In genomic region chr13:46622918-46623256, GRCh38 we compare ENCODE assay signal across 9 cellular contexts.
DNase-seq lines count a peak whose midpoint lies in the region; ATAC-seq and TF ChIP-seq lines count a peak whose summit lies in the region.
"Had no signal": no experiment of that assay in that cellular context is flagged by ENCODE, and none has a peak within 500 bp of the region (broad histone marks: within the 10 kb centered on the region; RNA-seq: fewer than 3 reads in every experiment).

No MANE protein-coding gene starts in this region.

- no peak overlapping the region for H2AFZ ChIP-seq in fibroblast of lung (ENCODE audit: low read length)

- H3K4me3 ChIP-seq in fibroblast of lung (replicated peaks in 1 of 4; ENCODE audit: control extremely low read depth in 1 of 4, insufficient read depth in 1 of 4, low read depth in 3 of 4, low read length in 4 of 4) (peak overlapping the region in 1 of 4 experiments; percentile 2), psoas muscle (no peak overlapping the region)

- H3K27ac ChIP-seq in fibroblast of lung (ENCODE audit: insufficient read depth, low read length) (no peak overlapping the region), psoas muscle (no peak overlapping the region)
- H3K27ac ChIP-seq: KMS-11 had no signal

- H3K9ac ChIP-seq in fibroblast of lung (ENCODE audit: insufficient read depth, low read length), result no peak overlapping the region
- H3K9ac ChIP-seq: KMS-11 had no signal

- TF ChIP-seq CTCF in fibroblast of lung (conservative IDR thresholded peaks at IDR 0.05 in 1 of 2, IDR thresholded peaks at IDR 0.05 in 1 of 2; ENCODE audit: low read depth in 1 of 2, low read length in 2 of 2), result no peak
- TF ChIP-seq CTCF in psoas muscle (IDR thresholded peaks at IDR 0.05), result no peak

- H3K9me3 ChIP-seq in fibroblast of lung (ENCODE audit: control insufficient read depth, insufficient read depth, low read depth, low read length) (no peaks in the 10 kb centered on the region), psoas muscle (no peaks in the 10 kb centered on the region)

- DNase-seq in ELR (ENCODE audit: low read depth) (peak; percentile 29), NCI-H69 (lab: John Stamatoyannopoulos, UW) (peak; percentile 91), fibroblast of lung (ENCODE audit: low read depth in 2 of 2) (peak; percentile 70 to 92), psoas muscle (peak in 1 of 2 donors; percentile 29), SHP77 treated with DMSO at 0.1 percent for 48 hours (lab: John Stamatoyannopoulos, UW) (no peak), DMS53 treated with DMSO at 0.1 percent for 48 hours (lab: John Stamatoyannopoulos, UW; ENCODE audit: unreplicated experiment) (no peak), HK-2 (ENCODE audit: unreplicated experiment) (no peak)

- no peaks in the 10 kb centered on the region for H4K20me1 ChIP-seq in fibroblast of lung (ENCODE audit: control insufficient read depth, extremely low read depth, insufficient read depth, low read length)

- intact Hi-C loops in psoas muscle (cut with DNase I), result no loop called here

- peak overlapping the region; percentile 80 for H3K4me2 ChIP-seq in fibroblast of lung (ENCODE audit: extremely low read depth, insufficient read depth, low read length)
- H3K4me2 ChIP-seq: KMS-11 had no signal

- peaks cover 28% of the 10 kb centered on the region for H3K79me2 ChIP-seq in fibroblast of lung (ENCODE audit: control insufficient read depth, insufficient read depth, low read length)

- H3K27me3 ChIP-seq in fibroblast of lung (ENCODE audit: control insufficient read depth, insufficient read depth, low read length) (no peaks in the 10 kb centered on the region), psoas muscle (ENCODE audit: insufficient read depth in 3 of 3, low read length in 2 of 3) (no peaks in the 10 kb centered on the region)

- H3K36me3 ChIP-seq in fibroblast of lung (ENCODE audit: control insufficient read depth, insufficient read depth, low read length) (no peaks in the 10 kb centered on the region), psoas muscle (ENCODE audit: insufficient read depth in 1 of 2, low read depth in 1 of 2) (no peaks in the 10 kb centered on the region)

- ATAC-seq in psoas muscle, result peak in 3 of 4 donors; percentile 44 to 64 (median 49)
- no peak for ATAC-seq in HG03097 (IDR thresholded peaks at IDR 0.05; ENCODE audit: low FRiP score, unreplicated experiment)

- H3K4me1 ChIP-seq in fibroblast of lung (ENCODE audit: control insufficient read depth, extremely low read depth, insufficient read depth, low read length) (peaks cover 4% of the 10 kb centered on the region), psoas muscle (peaks cover 15% of the 10 kb centered on the region)

- 9 to 12% (median 11%) methylated on average over 3 of the region's 3 CpGs for WGBS in psoas muscle, 3 donors

Comparison
In these comparisons a context has a peak if more than half of its experiments do, and no peak if none do; other contexts are left out.
1. DNase-seq: peak in ELR (single experiment), NCI-H69 (single experiment) and fibroblast of lung (2 of 2); none in SHP77 treated with DMSO at 0.1 percent for 48 hours (single experiment), DMS53 treated with DMSO at 0.1 percent for 48 hours (single experiment) and HK-2 (single experiment).